In genomic region chr22:45718391-45718790, GRCh38 we compare ENCODE assay signal across 19 cellular contexts. TPM values are rescaled to one million over a fixed set of nuclear protein-coding genes. Genes with fewer than 3 reads are reported as not detected.
DNase-seq lines count a peak whose midpoint lies in the region; TF ChIP-seq lines count a peak whose summit lies in the region.
"Had no signal": no experiment of that assay in that cellular context is flagged by ENCODE, and none has a peak within 500 bp of the region (broad histone marks: within the 10 kb centered on the region; RNA-seq: fewer than 3 reads in every experiment).

No MANE protein-coding gene starts in this region.

- H3K4me3 Mint-ChIP-seq in mesothelial cell of epicardium (no peak overlapping the region), glutamatergic neuron (ENCODE audit: unreplicated experiment) (no peak overlapping the region)
- H3K4me3 Mint-ChIP-seq in activated naive CD4-positive, alpha-beta T cell treated with anti-CD3 and anti-CD28 coated beads, Interleukin-2, amount 10 ng/mL, durations not matched to agents 7 days and 5 days, result no peak overlapping the region
- H3K4me3 Mint-ChIP-seq: CD14-positive monocyte had no signal

- TF ChIP-seq CTCF in mesothelial cell of epicardium (IDR thresholded peaks at IDR 0.05; ENCODE audit: unreplicated experiment) (no peak), glutamatergic neuron (IDR thresholded peaks at IDR 0.05; ENCODE audit: partially characterized antibody, unreplicated experiment) (no peak), coronary artery (IDR thresholded peaks at IDR 0.05) (no peak)

- H3K4me1 Mint-ChIP-seq in mesothelial cell of epicardium, result peaks cover 6% of the 10 kb centered on the region
- peaks cover 4% of the 10 kb centered on the region for H3K4me1 Mint-ChIP-seq in activated naive CD4-positive, alpha-beta T cell treated with anti-CD3 and anti-CD28 coated beads, Interleukin-2, amount 10 ng/mL, durations not matched to agents 7 days and 5 days
- peaks cover 2% of the 10 kb centered on the region for H3K4me1 Mint-ChIP-seq in glutamatergic neuron (ENCODE audit: low read depth, unreplicated experiment)
- H3K4me1 Mint-ChIP-seq: CD14-positive monocyte had no signal

- no peaks in the 10 kb centered on the region for H3K27me3 Mint-ChIP-seq in mesothelial cell of epicardium (ENCODE audit: low read depth)
- no peaks in the 10 kb centered on the region for H3K27me3 Mint-ChIP-seq in activated naive CD4-positive, alpha-beta T cell treated with anti-CD3 and anti-CD28 coated beads, Interleukin-2, amount 10 ng/mL, durations not matched to agents 7 days and 5 days
- no peaks in the 10 kb centered on the region for H3K27me3 Mint-ChIP-seq in glutamatergic neuron (ENCODE audit: unreplicated experiment)

- no peak overlapping the region for H3K4me3 ChIP-seq in coronary artery
- H3K4me3 ChIP-seq: K562 had no signal

- DNase-seq in Daoy (ENCODE audit: low read depth) (peak; percentile 24), NCI-H2081 treated with DMSO at 0.1 percent for 48 hours (lab: John Stamatoyannopoulos, UW) (peak; percentile 24), astrocyte of the hippocampus (ENCODE audit: low read depth, low spot score) (peak; percentile 33), mesothelial cell of epicardium (ENCODE audit: low spot score in 2 of 2, unreplicated experiment in 2 of 2) (no peak), KG1 (lab: John Stamatoyannopoulos, UW) (no peak), glutamatergic neuron (no peak), coronary artery (ENCODE audit: low spot score) (no peak)
- no peak for DNase-seq in activated naive CD4-positive, alpha-beta T cell treated with anti-CD3 and anti-CD28 coated beads, Interleukin-2, amount 10 ng/mL, durations not matched to agents 7 days and 5 days
- DNase-seq: COR-L47, GDM1, NCI-H1092 treated with DMSO at 0.1 percent for 48 hours, NCI-H1694 treated with DMSO at 0.1 percent for 48 hours, NCI-H2171 treated with DMSO at 0.1 percent for 48 hours, NCI-H510A, NCI-H82, SIG-M5 had no signal

- no peak overlapping the region for H3K27ac ChIP-seq in coronary artery
- H3K27ac ChIP-seq: HL-60 had no signal

- H3K36me3 Mint-ChIP-seq in mesothelial cell of epicardium (peaks cover 29% of the 10 kb centered on the region), glutamatergic neuron (ENCODE audit: unreplicated experiment) (no peaks in the 10 kb centered on the region)
- H3K36me3 Mint-ChIP-seq in activated naive CD4-positive, alpha-beta T cell treated with anti-CD3 and anti-CD28 coated beads, Interleukin-2, amount 10 ng/mL, durations not matched to agents 7 days and 5 days, result peaks cover 27% of the 10 kb centered on the region

- CTCF ChIA-PET in activated naive CD4-positive, alpha-beta T cell treated with anti-CD3 and anti-CD28 coated beads, Interleukin-2, amount 10 ng/mL, durations not matched to agents 7 days and 5 days (lab: Charles Lee), result no interaction called here

- H3K27ac Mint-ChIP-seq in mesothelial cell of epicardium, result peak overlapping the region; percentile 49
- H3K27ac Mint-ChIP-seq in activated naive CD4-positive, alpha-beta T cell treated with anti-CD3 and anti-CD28 coated beads, Interleukin-2, amount 10 ng/mL, durations not matched to agents 7 days and 5 days, result no peak overlapping the region
- no peak overlapping the region for H3K27ac Mint-ChIP-seq in glutamatergic neuron (ENCODE audit: unreplicated experiment)
- H3K27ac Mint-ChIP-seq: CD14-positive monocyte had no signal

- H3K9me3 Mint-ChIP-seq in mesothelial cell of epicardium (no peaks in the 10 kb centered on the region), glutamatergic neuron (ENCODE audit: unreplicated experiment) (no peaks in the 10 kb centered on the region)
- H3K9me3 Mint-ChIP-seq in activated naive CD4-positive, alpha-beta T cell treated with anti-CD3 and anti-CD28 coated beads, Interleukin-2, amount 10 ng/mL, durations not matched to agents 7 days and 5 days, result no peaks in the 10 kb centered on the region
- H3K9me3 Mint-ChIP-seq: CD14-positive monocyte had no signal

RNA-seq across cellular contexts. Expression of gene ATXN10, which starts 46.8 kb away (rescaled TPM):
- total RNA-seq in Daoy (2014; rRNA removed; shearing (Covaris generic)), result 116 and 130 TPM in 2 replicates
- 237 to 248 TPM (median 241 TPM) in 3 replicates for total RNA-seq in mesothelial cell of epicardium
- total RNA-seq in glutamatergic neuron (ENCODE audit: unreplicated experiment), result 191 TPM

Comparison
In these comparisons a context has a peak if more than half of its experiments do, and no peak if none do; other contexts are left out.
1. DNase-seq: peak in Daoy (single experiment), NCI-H2081 treated with DMSO at 0.1 percent for 48 hours (single experiment) and astrocyte of the hippocampus (single experiment); none in mesothelial cell of epicardium (0 of 2), activated naive CD4-positive, alpha-beta T cell treated with anti-CD3 and anti-CD28 coated beads, Interleukin-2, amount 10 ng/mL, durations not matched to agents 7 days and 5 days (single experiment), KG1 (single experiment), glutamatergic neuron (single experiment) and coronary artery (single experiment).